Comparison of ENCODE assay signal across 1 cellular context in the genomic region with DNA sequence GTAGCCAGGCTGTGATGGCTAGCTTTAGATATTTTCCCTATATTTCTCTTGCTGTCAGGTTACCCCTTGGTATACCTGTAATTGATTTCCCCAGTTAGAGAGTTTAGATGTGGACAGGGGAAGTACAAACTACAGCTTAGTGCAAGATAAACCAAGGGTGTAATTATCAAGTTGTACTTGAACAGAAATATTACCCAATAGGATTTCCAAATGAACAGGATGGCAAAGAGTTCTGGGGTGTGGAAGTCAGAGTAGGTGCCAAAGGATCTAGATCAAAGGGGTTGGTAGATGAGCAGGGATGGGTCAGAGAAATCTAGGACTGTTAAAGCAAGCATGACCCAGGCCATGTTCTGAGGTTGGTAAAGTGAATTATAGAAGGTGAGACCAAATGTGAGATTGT.
TF ChIP-seq lines count a peak whose summit lies in the region.

No MANE protein-coding gene starts in this region.

TF ChIP-seq in liver, 16 proteins besides CTCF, POLR2A, EP300 and RAD21 (continued from another document):
- TF ChIP-seq, protein P1, sequence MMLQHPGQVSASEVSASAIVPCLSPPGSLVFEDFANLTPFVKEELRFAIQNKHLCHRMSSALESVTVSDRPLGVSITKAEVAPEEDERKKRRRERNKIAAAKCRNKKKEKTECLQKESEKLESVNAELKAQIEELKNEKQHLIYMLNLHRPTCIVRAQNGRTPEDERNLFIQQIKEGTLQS (IDR thresholded peaks at IDR 0.05), result peak; percentile 16
- TF ChIP-seq HNF4G (IDR thresholded peaks at IDR 0.05), result peak; percentile 81
- peak; percentile 38 for TF ChIP-seq YY1 (IDR thresholded peaks at IDR 0.05)
- peak; percentile 67 for TF ChIP-seq REST (IDR thresholded peaks at IDR 0.05)
- peak in 1 of 2 donors; percentile 57 for TF ChIP-seq EGR1 (IDR thresholded peaks at IDR 0.05; ENCODE audit: low read depth in 2 of 2)
- peak; percentile 59 to 74 for TF ChIP-seq JUND (IDR thresholded peaks at IDR 0.05)
